7 cellular contexts compared by ENCODE assay signal in genomic region chr10:7260412-7260900, GRCh38.
A peak's percentile ranks its signal among the peaks of the same experiment; 100 is the strongest.
DNase-seq lines count a peak whose midpoint lies in the region; ATAC-seq, FAIRE-seq and TF ChIP-seq lines count a peak whose summit lies in the region.

No MANE protein-coding gene starts in this region.

- peaks cover 2% of the 10 kb centered on the region for H3K36me3 Mint-ChIP-seq in activated CD4-positive, alpha-beta memory T cell treated with anti-CD3 and anti-CD28 coated beads for 36 hours

- peak; percentile 58 for ATAC-seq in GM21526 (IDR thresholded peaks at IDR 0.05; ENCODE audit: low FRiP score, unreplicated experiment)

- H3K9me3 Mint-ChIP-seq in activated CD4-positive, alpha-beta memory T cell treated with anti-CD3 and anti-CD28 coated beads for 36 hours = no peaks in the 10 kb centered on the region

- no peaks in the 10 kb centered on the region for H3K9me3 ChIP-seq in osteoblast (ENCODE audit: low read depth, low read length)

- H3K4me1 Mint-ChIP-seq in activated CD4-positive, alpha-beta memory T cell treated with anti-CD3 and anti-CD28 coated beads for 36 hours (ENCODE audit: low read depth) = peaks cover 57% of the 10 kb centered on the region

- H3K4me1 ChIP-seq in osteoblast (ENCODE audit: insufficient read depth, low read length) = no peaks in the 10 kb centered on the region

- H3K27me3 Mint-ChIP-seq in activated CD4-positive, alpha-beta memory T cell treated with anti-CD3 and anti-CD28 coated beads for 36 hours = no peaks in the 10 kb centered on the region

- no peak overlapping the region for H3K27ac ChIP-seq in osteoblast (ENCODE audit: low read depth, low read length)

- H3K79me2 ChIP-seq in osteoblast (ENCODE audit: insufficient read depth, low read length) = no peaks in the 10 kb centered on the region

- no peak for TF ChIP-seq CTCF in osteoblast (IDR thresholded peaks at IDR 0.05; ENCODE audit: extremely low read depth, low read depth, low read length)

- intact Hi-C loops in activated CD4-positive, alpha-beta memory T cell treated with anti-CD3 and anti-CD28 coated beads for 36 hours (cut with micrococcal nuclease) = loop anchor here (1.0 kb wide), 1 partner anchor 151 kb away; the partner anchor contains the start of gene SFMBT2

- H3K4me3 Mint-ChIP-seq in activated CD4-positive, alpha-beta memory T cell treated with anti-CD3 and anti-CD28 coated beads for 36 hours = no peak overlapping the region

- FAIRE-seq in frontal cortex (lab: Jason Lieb, UNC) = no peak

- DNase-seq in GM03348 (ENCODE audit: low spot score) = peak; percentile 76
- DNase-seq in Jurkat, Clone E6-1 (ENCODE audit: low read depth, low spot score) = peak; percentile 61
- DNase-seq in activated CD4-positive, alpha-beta memory T cell treated with anti-CD3 and anti-CD28 coated beads for 36 hours = no peak
- peak; percentile 35 to 52 for DNase-seq in frontal cortex (ENCODE audit: low spot score in 2 of 2)
- peak; percentile 72 for DNase-seq in osteoblast (ENCODE audit: insufficient read length, low spot score, missing footprints)
- no peak for DNase-seq in NCI-H1436 (lab: John Stamatoyannopoulos, UW)

- H2AFZ ChIP-seq in osteoblast (ENCODE audit: low read length) = no peak overlapping the region

- POLR2A ChIA-PET in activated CD4-positive, alpha-beta memory T cell treated with anti-CD3 and anti-CD28 coated beads for 36 hours (lab: Charles Lee) = no interaction called here

- no peaks in the 10 kb centered on the region for H3K27me3 ChIP-seq in osteoblast (ENCODE audit: insufficient read depth, low read length)

- CTCF ChIA-PET in activated CD4-positive, alpha-beta memory T cell treated with anti-CD3 and anti-CD28 coated beads for 36 hours (lab: Charles Lee) = interaction anchor here (0.6 to 2.3 kb wide), 3 partner anchors 9 to 150 kb away, joined by 3 to 10 read pairs (median 9); partner anchors contain the start of gene SFMBT2

- no peaks in the 10 kb centered on the region for H3K36me3 ChIP-seq in osteoblast (ENCODE audit: insufficient read depth, low read length)

- H4K20me1 ChIP-seq in osteoblast (ENCODE audit: insufficient read depth, low read length) = no peaks in the 10 kb centered on the region

- H3K27ac Mint-ChIP-seq in activated CD4-positive, alpha-beta memory T cell treated with anti-CD3 and anti-CD28 coated beads for 36 hours = peak overlapping the region; percentile 26

- no peak overlapping the region for H3K4me3 ChIP-seq in Jurkat, Clone E6-1 (ENCODE audit: low read length)
- H3K4me3 ChIP-seq in osteoblast (ENCODE audit: insufficient read depth, low read length) = no peak overlapping the region

- H3K4me2 ChIP-seq in osteoblast (ENCODE audit: insufficient read depth, low read length) = no peak overlapping the region

Comparison
In these comparisons a context has a peak if more than half of its experiments do, and no peak if none do; other contexts are left out.
1. DNase-seq: peak in GM03348 (single experiment), Jurkat, Clone E6-1 (single experiment), frontal cortex (2 of 2) and osteoblast (single experiment); none in activated CD4-positive, alpha-beta memory T cell treated with anti-CD3 and anti-CD28 coated beads for 36 hours (single experiment) and NCI-H1436 (single experiment).